Comparison of ENCODE assay signal across 23 cellular contexts in genomic region chrX:39961441-39961840, GRCh38.
"Had no signal": no experiment of that assay in that cellular context is flagged by ENCODE, and none has a peak within 500 bp of the region (broad histone marks: within the 10 kb centered on the region; RNA-seq: fewer than 3 reads in every experiment).

No MANE protein-coding gene starts in this region.

- FAIRE-seq: colon, islet of Langerhans, keratinocyte had no signal

- H3K27ac ChIP-seq: coronary artery, dorsolateral prefrontal cortex, epithelial cell of prostate, esophagus squamous epithelium, gastrocnemius medialis, heart right ventricle, left lung, lower lobe of right lung had no signal

- H3K27me3 ChIP-seq: esophagus squamous epithelium, gastrocnemius medialis, heart right ventricle, left lung had no signal

- H3K9me3 ChIP-seq: gastrocnemius medialis, left lung, lower lobe of right lung had no signal

- H3K36me3 ChIP-seq: esophagus squamous epithelium, gastrocnemius medialis, heart right ventricle, left lung, lower lobe of right lung had no signal

- ATAC-seq: esophagus mucosa, gastrocnemius medialis, heart right ventricle, left cardiac atrium, left lung, left ventricle myocardium superior, lower lobe of right lung had no signal

- H3K4me1 ChIP-seq: gastrocnemius medialis, left lung, lower lobe of right lung had no signal

- H3K4me3 ChIP-seq: coronary artery, dorsolateral prefrontal cortex, esophagus squamous epithelium, gastrocnemius medialis, heart right ventricle, left lung, lower lobe of right lung had no signal

- DNase-seq: dorsolateral prefrontal cortex; effector CD4-positive, alpha-beta T cell; effector memory CD4-positive, alpha-beta T cell; erythroblast; esophagus squamous epithelium; foreskin fibroblast; foreskin melanocyte; gastrocnemius medialis; glutamatergic neuron; heart right ventricle; hippocampal formation; left cardiac atrium; left lung; left ventricle myocardium superior; lower lobe of right lung; mesendoderm; midbrain had no signal
